8 cellular contexts compared by ENCODE assay signal in genomic region chr5:139438707-139439012, GRCh38. TPM values are rescaled to one million over a fixed set of nuclear protein-coding genes. Genes with fewer than 3 reads are reported as not detected.
DNase-seq lines count a peak whose midpoint lies in the region; ATAC-seq and TF ChIP-seq lines count a peak whose summit lies in the region.

No MANE protein-coding gene starts in this region.

- ATAC-seq in activated T-cell treated with anti-CD3 and anti-CD28 coated beads, Interleukin-2, amount 50 U/mL, for 4 hours: no peak
- no peak for ATAC-seq in left lung

- H3K36me3 ChIP-seq in adipocyte (ENCODE audit: control insufficient read depth, insufficient read depth, low read length, severe bottlenecking) (no peaks in the 10 kb centered on the region), left lung (no peaks in the 10 kb centered on the region), thyroid gland (no peaks in the 10 kb centered on the region)

- H3K9me3 Mint-ChIP-seq in activated T-cell treated with anti-CD3 and anti-CD28 coated beads, Interleukin-2, amount 50 U/mL, for 4 hours: no peaks in the 10 kb centered on the region

- no peak for TF ChIP-seq POLR2A in thyroid gland (IDR thresholded peaks at IDR 0.05)

- H3K27ac ChIP-seq in left lung (peak overlapping the region; percentile 95 to 96), thyroid gland (peak overlapping the region in 2 of 3 donors; percentile 92 to 96)

- H3K4me1 ChIP-seq in adipocyte (ENCODE audit: control insufficient read depth, insufficient read depth, low read length): peaks cover 6% of the 10 kb centered on the region
- H3K4me1 ChIP-seq in left lung: peaks cover 5 to 19% of the 10 kb centered on the region in 2 donors
- H3K4me1 ChIP-seq in thyroid gland: peaks cover 4 to 6% of the 10 kb centered on the region in 2 donors

- no peak for DNase-seq in activated T-cell treated with anti-CD3 and anti-CD28 coated beads, Interleukin-2, amount 50 U/mL, for 4 hours
- DNase-seq in activated T-cell treated with anti-CD3 and anti-CD28 coated beads, Interleukin-2, amount 50 U/mL, for 1 hour: no peak
- no peak for DNase-seq in adipocyte (ENCODE audit: low read depth)
- no peak for DNase-seq in left lung
- no peak for DNase-seq in thyroid gland
- no peak for DNase-seq in GOT3 (lab: John Stamatoyannopoulos, UW)
- no peak for DNase-seq in effector CD8-positive, alpha-beta T cell (lab: John Stamatoyannopoulos, UW)
- DNase-seq in NCI-H1105 (lab: John Stamatoyannopoulos, UW): no peak

- H3K9me3 ChIP-seq in adipocyte (ENCODE audit: control insufficient read depth, low read length): no peaks in the 10 kb centered on the region
- no peaks in the 10 kb centered on the region for H3K9me3 ChIP-seq in left lung
- H3K9me3 ChIP-seq in thyroid gland: no peaks in the 10 kb centered on the region

- peak overlapping the region; percentile 94 for H3K9ac ChIP-seq in adipocyte (ENCODE audit: low read length)

- no peaks in the 10 kb centered on the region for H3K27me3 Mint-ChIP-seq in activated T-cell treated with anti-CD3 and anti-CD28 coated beads, Interleukin-2, amount 50 U/mL, for 4 hours (ENCODE audit: low read depth)

- H3K4me1 Mint-ChIP-seq in activated T-cell treated with anti-CD3 and anti-CD28 coated beads, Interleukin-2, amount 50 U/mL, for 4 hours (ENCODE audit: low read depth): peaks cover 48% of the 10 kb centered on the region

- H3K4me3 ChIP-seq in adipocyte (ENCODE audit: low read length): peak overlapping the region; percentile 97
- peak overlapping the region; percentile 71 to 83 for H3K4me3 ChIP-seq in left lung
- H3K4me3 ChIP-seq in thyroid gland (replicated peaks in 1 of 3): peak overlapping the region in 1 of 3 donors; percentile 60

- 27 to 43% methylated on average over 8 of the region's 8 CpGs for WGBS in thyroid gland, 2 donors

- intact Hi-C loops in left lung (cut with DNase I): no loop called here
- intact Hi-C loops in thyroid gland (cut with DNase I): no loop called here

- no peak for TF ChIP-seq CTCF in left lung (IDR thresholded peaks at IDR 0.05)
- no peak for TF ChIP-seq CTCF in thyroid gland (IDR thresholded peaks at IDR 0.05)

- H3K4me3 Mint-ChIP-seq in activated T-cell treated with anti-CD3 and anti-CD28 coated beads, Interleukin-2, amount 50 U/mL, for 4 hours: peak overlapping the region; percentile 97

- peaks cover 5% of the 10 kb centered on the region for H3K36me3 Mint-ChIP-seq in activated T-cell treated with anti-CD3 and anti-CD28 coated beads, Interleukin-2, amount 50 U/mL, for 4 hours (ENCODE audit: insufficient read depth)

- H3K27me3 ChIP-seq in adipocyte (replicated peaks; ENCODE audit: control insufficient read depth, insufficient read depth, low read length): no peaks in the 10 kb centered on the region
- no peaks in the 10 kb centered on the region for H3K27me3 ChIP-seq in left lung
- no peaks in the 10 kb centered on the region for H3K27me3 ChIP-seq in thyroid gland

RNA-seq across cellular contexts. Expression of gene DNAJC18, which starts 0.7 kb away (rescaled TPM):
- total RNA-seq in activated T-cell treated with anti-CD3 and anti-CD28 coated beads, Interleukin-2, amount 50 U/mL, for 4 hours: 10 to 100 TPM; 22.7 to 32.8 (median 26.2) TPM
- total RNA-seq in left lung (10 to 100 TPM; 10.0 to 13.2 TPM), thyroid gland (10 to 100 TPM in 3 of 4 donors, 1 to 10 TPM in 1; 7.9 to 21.0 (median 12.7) TPM)

RNA-seq across cellular contexts. Expression of gene ECSCR, which starts 23.9 kb away (rescaled TPM):
- total RNA-seq in activated T-cell treated with anti-CD3 and anti-CD28 coated beads, Interleukin-2, amount 50 U/mL, for 4 hours: 1 to 10 TPM; 2.6 to 4.0 (median 2.9) TPM
- total RNA-seq in left lung (10 to 100 TPM; 25.4 to 48.9 TPM), thyroid gland (10 to 100 TPM; 26.7 to 46.2 (median 31.4) TPM)

RNA-seq across cellular contexts. Expression of gene SMIM33, which starts 32.1 kb away (rescaled TPM):
- total RNA-seq in activated T-cell treated with anti-CD3 and anti-CD28 coated beads, Interleukin-2, amount 50 U/mL, for 4 hours: under 1 TPM in 2 of 3 donors, not detected in 1; 0.21 to 0.30 TPM
- total RNA-seq in left lung (not detected), thyroid gland (not detected)

RNA-seq across cellular contexts. Expression of gene SPATA24, which starts 34.8 kb away (rescaled TPM):
- total RNA-seq in activated T-cell treated with anti-CD3 and anti-CD28 coated beads, Interleukin-2, amount 50 U/mL, for 4 hours: 1 to 10 TPM; 2.4 to 3.6 (median 2.6) TPM
- 1 to 10 TPM; 3.6 to 4.3 TPM for total RNA-seq in left lung
- total RNA-seq in thyroid gland: 10 to 100 TPM in 1 of 4 donors, 1 to 10 TPM in 3; 6.5 to 14.2 (median 7.3) TPM

RNA-seq across cellular contexts. Expression of gene PROB1, which starts 43.8 kb away (rescaled TPM):
- total RNA-seq in activated T-cell treated with anti-CD3 and anti-CD28 coated beads, Interleukin-2, amount 50 U/mL, for 4 hours: 1 to 10 TPM; 2.2 to 4.8 (median 4.1) TPM
- total RNA-seq in left lung: 1 to 10 TPM; 1.7 to 1.8 TPM
- total RNA-seq in thyroid gland: 1 to 10 TPM; 1.6 to 4.2 (median 1.9) TPM

Comparison
In these comparisons a context has a peak if more than half of its experiments do, and no peak if none do; other contexts are left out.
1. RNA of gene ECSCR, which starts 23.9 kb away (total RNA-seq): 25.4 to 48.9 TPM in left lung and 26.7 to 46.2 TPM in thyroid gland; 2.6 to 4.0 TPM in activated T-cell treated with anti-CD3 and anti-CD28 coated beads, Interleukin-2, amount 50 U/mL, for 4 hours; every median in the first group is over 4 times any median in the second.